ENCODE assay signal across 21 cellular contexts in genomic region chr9:127565231-127565630, GRCh38. TPM values are rescaled to one million over a fixed set of nuclear protein-coding genes. Genes with fewer than 3 reads are reported as not detected.
DNase-seq lines count a peak whose midpoint lies in the region; ATAC-seq and TF ChIP-seq lines count a peak whose summit lies in the region.
"Had no signal": no experiment of that assay in that cellular context is flagged by ENCODE, and none has a peak within 500 bp of the region (broad histone marks: within the 10 kb centered on the region; RNA-seq: fewer than 3 reads in every experiment).

No MANE protein-coding gene starts in this region.

- H3K27ac ChIP-seq in GM23248 (peak overlapping the region; percentile 74), RWPE1 (peak overlapping the region; percentile 99), fibroblast of lung (ENCODE audit: insufficient read depth, low read length) (peak overlapping the region; percentile 28), smooth muscle cell (ENCODE audit: low read depth) (peak overlapping the region; percentile 75)
- H3K27ac ChIP-seq: ovary, SJCRH30 had no signal

- H3K4me3 ChIP-seq in GM23248 (peak overlapping the region; percentile 29; the same call in 1 of the 2 replicates), fibroblast of lung (replicated peaks in 1 of 4; ENCODE audit: control extremely low read depth in 1 of 4, insufficient read depth in 1 of 4, low read depth in 3 of 4, low read length in 4 of 4) (peak overlapping the region in 1 of 4 experiments; percentile 4), smooth muscle cell (no peak overlapping the region)
- H3K4me3 ChIP-seq: HAP-1, ovary, right atrium auricular region, SJCRH30 had no signal

- TF ChIP-seq CTCF in RWPE1 (conservative IDR thresholded peaks at IDR 0.05; ENCODE audit: low read depth) (no peak), fibroblast of lung (conservative IDR thresholded peaks at IDR 0.05 in 1 of 2, IDR thresholded peaks at IDR 0.05 in 1 of 2; ENCODE audit: low read depth in 1 of 2, low read length in 2 of 2) (no peak), smooth muscle cell (IDR thresholded peaks at IDR 0.05; ENCODE audit: borderline replicate concordance, insufficient read depth, poor library complexity, severe bottlenecking) (no peak)

- DNase-seq in GM23248 (no peak), RWPE1 (ENCODE audit: low spot score) (no peak), fibroblast of lung (ENCODE audit: low read depth in 2 of 2) (no peak), smooth muscle cell (lab: John Stamatoyannopoulos, UW; ENCODE audit: unreplicated experiment) (no peak), NCI-H1105 treated with DMSO at 0.1 percent for 48 hours (lab: John Stamatoyannopoulos, UW) (no peak), KBM-7 (no peak), epidermal melanocyte (ENCODE audit: insufficient read length, low spot score) (no peak)
- DNase-seq: activated CD4-positive, alpha-beta T cell treated with anti-CD3 and anti-CD28 coated beads for 48 hours; effector memory CD8-positive, alpha-beta T cell; GF-D8; glutamatergic neuron; Kasumi-1; naive thymus-derived CD4-positive, alpha-beta T cell; NCI-H1930; NCI-H226; ovary; SJCRH30; stimulated activated CD4-positive, alpha-beta T cell treated with anti-CD3 and anti-CD28 coated beads, Interleukin-15, amount 100 ng/mL, for 24 hours had no signal

- H3K36me3 ChIP-seq in GM23248 (ENCODE audit: low read depth) (peaks cover 24% of the 10 kb centered on the region), fibroblast of lung (ENCODE audit: control insufficient read depth, insufficient read depth, low read length) (peaks cover 20% of the 10 kb centered on the region), smooth muscle cell (ENCODE audit: low read depth) (no peaks in the 10 kb centered on the region)
- H3K36me3 ChIP-seq: ovary had no signal

- H3K79me2 ChIP-seq in GM23248 (ENCODE audit: insufficient read depth) (peaks cover 93% of the 10 kb centered on the region), fibroblast of lung (ENCODE audit: control insufficient read depth, insufficient read depth, low read length) (peaks cover 90% of the 10 kb centered on the region), smooth muscle cell (ENCODE audit: low read depth) (peaks cover 70% of the 10 kb centered on the region)

- no peaks in the 10 kb centered on the region for H3K9me2 ChIP-seq in GM23248 (ENCODE audit: insufficient read depth)

- no peak for ATAC-seq in GM18502 (IDR thresholded peaks at IDR 0.05; ENCODE audit: poor library complexity, unreplicated experiment)
- ATAC-seq: effector memory CD8-positive, alpha-beta T cell; naive thymus-derived CD4-positive, alpha-beta T cell had no signal

- peak overlapping the region; percentile 20 for H3K4me2 ChIP-seq in GM23248 (ENCODE audit: unreplicated experiment)
- H3K4me2 ChIP-seq in fibroblast of lung (ENCODE audit: extremely low read depth, insufficient read depth, low read length): peak overlapping the region; percentile 60
- no peak overlapping the region for H3K4me2 ChIP-seq in smooth muscle cell

- in situ Hi-C loops in GM23248 (cut with MboI): no loop called here
- in situ Hi-C loops in KBM-7 (cut with MboI; ENCODE audit: low pct_unique_long_range_greater_than_20kb, low sequenced_read_pairs): no loop called here

- H3K9me3 ChIP-seq in GM23248 (ENCODE audit: low read depth) (no peaks in the 10 kb centered on the region), fibroblast of lung (ENCODE audit: control insufficient read depth, insufficient read depth, low read depth, low read length) (no peaks in the 10 kb centered on the region), smooth muscle cell (replicated peaks; ENCODE audit: low read depth) (no peaks in the 10 kb centered on the region)
- H3K9me3 ChIP-seq: HAP-1, ovary, right atrium auricular region, SJCRH30 had no signal

- H2AFZ ChIP-seq in GM23248 (no peak overlapping the region), fibroblast of lung (ENCODE audit: low read length) (no peak overlapping the region), smooth muscle cell (ENCODE audit: low read depth) (no peak overlapping the region)

- H4K20me1 ChIP-seq in GM23248 (ENCODE audit: insufficient read depth) (no peaks in the 10 kb centered on the region), fibroblast of lung (ENCODE audit: control insufficient read depth, extremely low read depth, insufficient read depth, low read length) (no peaks in the 10 kb centered on the region), smooth muscle cell (ENCODE audit: low read depth) (peaks cover 57% of the 10 kb centered on the region)

- CTCF ChIA-PET in RWPE1 (lab: Yijun Ruan, JAX): interaction anchor here (0.6 kb wide), 2 partner anchors 30 to 61 kb away, joined by 3 to 10 read pairs; no protein-coding TSS in a partner anchor

- H3K4me1 ChIP-seq in GM23248 (ENCODE audit: insufficient read depth) (peaks cover 64% of the 10 kb centered on the region), fibroblast of lung (ENCODE audit: control insufficient read depth, extremely low read depth, insufficient read depth, low read length) (peaks cover 49% of the 10 kb centered on the region), smooth muscle cell (ENCODE audit: low read depth) (peaks cover 30% of the 10 kb centered on the region)

- WGBS in GM23248 (ENCODE audit: low coverage in 1 of 2, low lambda C conversion rate in 2 of 2, missing lambda C conversion rate in 2 of 2), 2 experiments: 88 to 90% methylated on average over 11 of the region's 11 CpGs
- WGBS in smooth muscle cell (ENCODE audit: low lambda C conversion rate): 95% methylated on average over 11 of the region's 11 CpGs

- POLR2A ChIA-PET in RWPE1 (lab: Yijun Ruan, JAX; ENCODE audit: low non-redundant PET): interaction anchor here (0.7 to 2.1 kb wide), 2 partner anchors 14 to 19 kb away, joined by 3 to 4 read pairs; no protein-coding TSS in a partner anchor

- no peaks in the 10 kb centered on the region for H3K27me3 ChIP-seq in GM23248 (replicated peaks; ENCODE audit: insufficient read depth)
- no peaks in the 10 kb centered on the region for H3K27me3 ChIP-seq in fibroblast of lung (ENCODE audit: control insufficient read depth, insufficient read depth, low read length)
- H3K27me3 ChIP-seq in smooth muscle cell (ENCODE audit: low read depth): no peaks in the 10 kb centered on the region
- H3K27me3 ChIP-seq: ovary, right atrium auricular region, SJCRH30 had no signal

- H3F3A ChIP-seq in GM23248 (ENCODE audit: insufficient read depth) (peaks cover 60% of the 10 kb centered on the region), smooth muscle cell (ENCODE audit: low read depth) (peaks cover 38% of the 10 kb centered on the region)

- H3K9ac ChIP-seq in GM23248: no peak overlapping the region
- no peak overlapping the region for H3K9ac ChIP-seq in fibroblast of lung (ENCODE audit: insufficient read depth, low read length)
- H3K9ac ChIP-seq in smooth muscle cell (ENCODE audit: low read depth): no peak overlapping the region

RNA-seq across cellular contexts. Expression of gene STXBP1, which starts 46.8 kb away (rescaled TPM):
- 28.5 and 61.8 TPM in 2 replicates for total RNA-seq in GM23248 (2014; rRNA removed; shearing (Covaris generic))
- polyA plus RNA-seq in GM23248 (2016; fragmentation: Nextera tagmentation; extraction: Ambion mirVana) (42.3 and 43.7 TPM in 2 replicates), fibroblast of lung (25.6 and 34.6 TPM in 2 replicates), smooth muscle cell (22.8 and 26.7 TPM in 2 replicates)
- total RNA-seq in fibroblast of lung (19.8 and 36.0 TPM in 2 replicates), smooth muscle cell (22.4 and 39.5 TPM in 2 replicates)
- 41.9 and 43.7 TPM in 2 replicates for polyA plus RNA-seq in fibroblast of lung (2012)
- polyA minus RNA-seq in fibroblast of lung (ENCODE audit: low replicate concordance): 61.1 and 80.7 TPM in 2 replicates

Comparison
In these comparisons a context has a peak if more than half of its experiments do, and no peak if none do; other contexts are left out.
1. H3K27ac ChIP-seq: peak in every context shown above with its lines; median percentile 99 in RWPE1; 75 in smooth muscle cell; 74 in GM23248; 28 in fibroblast of lung.